In the genomic region with DNA sequence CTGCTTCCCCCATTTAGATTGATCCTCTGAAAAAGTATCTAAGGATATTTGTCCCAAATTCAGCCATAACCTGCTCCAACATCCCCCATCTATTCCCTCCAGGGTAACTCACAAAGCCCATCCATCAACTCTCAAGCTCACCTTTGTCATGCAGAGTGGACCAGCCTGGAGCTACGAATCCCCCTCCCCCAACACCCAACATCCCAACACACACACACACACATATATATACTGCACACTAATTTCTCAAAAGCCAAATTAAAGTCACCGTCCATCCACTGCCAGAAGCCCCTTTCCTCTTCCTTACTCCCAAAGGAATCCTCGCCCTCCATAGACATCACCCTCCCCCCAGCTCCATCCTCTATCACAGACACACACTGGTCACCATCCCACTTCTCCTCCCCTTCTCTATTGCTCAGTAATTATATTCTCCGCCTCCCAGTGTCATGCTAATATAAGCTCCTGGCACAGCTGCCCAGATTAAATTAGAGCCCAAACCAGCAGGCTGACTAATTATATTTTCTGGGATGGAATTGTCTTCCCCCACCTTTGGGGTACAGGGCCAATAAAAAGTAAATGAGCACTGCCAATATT, we compare ENCODE assay signal across 15 cellular contexts. TPM values are rescaled to one million over a fixed set of nuclear protein-coding genes. Genes with fewer than 3 reads are reported as not detected.
A peak's percentile ranks its signal among the peaks of the same experiment; 100 is the strongest.
DNase-seq lines count a peak whose midpoint lies in the region; ATAC-seq and TF ChIP-seq lines count a peak whose summit lies in the region.
"Had no signal": no experiment of that assay in that cellular context is flagged by ENCODE, and none has a peak within 500 bp of the region (broad histone marks: within the 10 kb centered on the region; RNA-seq: fewer than 3 reads in every experiment).

No MANE protein-coding gene starts in this region.

- no peak for TF ChIP-seq CTCF in glutamatergic neuron (IDR thresholded peaks at IDR 0.05; ENCODE audit: partially characterized antibody, unreplicated experiment)

- peak; percentile 61 for DNase-seq in NCI-H2171 treated with DMSO at 0.1 percent for 48 hours (lab: John Stamatoyannopoulos, UW)
- DNase-seq in NCI-H2171 (lab: John Stamatoyannopoulos, UW) = no peak
- DNase-seq in NCI-H748 treated with DMSO at 0.1 percent for 48 hours (lab: John Stamatoyannopoulos, UW) = peak; percentile 36
- no peak for DNase-seq in glutamatergic neuron
- DNase-seq in activated CD4-positive, alpha-beta T cell treated with anti-CD3 and anti-CD28 coated beads for 1 hour = no peak
- no peak for DNase-seq in mucosa of gallbladder (ENCODE audit: low spot score)
- no peak for DNase-seq in NCI-H128 (lab: John Stamatoyannopoulos, UW; ENCODE audit: unreplicated experiment)
- DNase-seq: EL, NCI-H1436 treated with DMSO at 0.1 percent for 48 hours, NCI-H2081 treated with DMSO at 0.1 percent for 48 hours, PC-9 had no signal

- peak overlapping the region; percentile 13 for H3K27ac Mint-ChIP-seq in glutamatergic neuron (ENCODE audit: unreplicated experiment)

- no peaks in the 10 kb centered on the region for H3K9me3 Mint-ChIP-seq in glutamatergic neuron (ENCODE audit: unreplicated experiment)

- H3K4me1 Mint-ChIP-seq in glutamatergic neuron (ENCODE audit: low read depth, unreplicated experiment) = peaks cover 45% of the 10 kb centered on the region

- no peak for ATAC-seq in HG03095 (IDR thresholded peaks at IDR 0.05; ENCODE audit: unreplicated experiment)
- ATAC-seq: HepG2 had no signal

- H3K4me3 Mint-ChIP-seq in glutamatergic neuron (ENCODE audit: unreplicated experiment) = peak overlapping the region; percentile 60

- H3K36me3 Mint-ChIP-seq in glutamatergic neuron (ENCODE audit: unreplicated experiment) = no peaks in the 10 kb centered on the region

- peaks cover 2% of the 10 kb centered on the region for H3K27me3 Mint-ChIP-seq in glutamatergic neuron (ENCODE audit: unreplicated experiment)

RNA-seq across cellular contexts. Expression of a gene that starts 13.4 kb away (rescaled TPM):
- total RNA-seq in glutamatergic neuron (ENCODE audit: unreplicated experiment) = not detected
- total RNA-seq in mucosa of gallbladder = 4.1 TPM
- total RNA-seq: HepG2, MCF 10A, NCI-H460, PC-9 had no signal

RNA-seq across cellular contexts. Expression of a gene that starts 21.8 kb away (rescaled TPM):
- total RNA-seq in glutamatergic neuron (ENCODE audit: unreplicated experiment) (206 TPM), mucosa of gallbladder (not detected)
- total RNA-seq: HepG2, MCF 10A, NCI-H460, PC-9 had no signal

Comparison
In these comparisons a context has a peak if more than half of its experiments do, and no peak if none do; other contexts are left out.
1. DNase-seq: peak in NCI-H2171 treated with DMSO at 0.1 percent for 48 hours (single experiment) and NCI-H748 treated with DMSO at 0.1 percent for 48 hours (single experiment); none in NCI-H2171 (single experiment), glutamatergic neuron (single experiment), activated CD4-positive, alpha-beta T cell treated with anti-CD3 and anti-CD28 coated beads for 1 hour (single experiment), mucosa of gallbladder (single experiment) and NCI-H128 (single experiment).
2. RNA of a gene that starts 21.8 kb away (total RNA-seq): 206 TPM in glutamatergic neuron (single experiment); not detected in mucosa of gallbladder (single experiment); every median in the first group is over 100 times any median in the second.